ENCODE assay signal across 1 cellular context in genomic region chr3:25781758-25782594, GRCh38.
TF ChIP-seq lines count a peak whose summit lies in the region.

No MANE protein-coding gene starts in this region.

TF ChIP-seq in IMR-90, 13 proteins besides CTCF, POLR2A, EP300 and RAD21 (continued from another document):
- TF ChIP-seq ELK1 (IDR thresholded peaks at IDR 0.05; ENCODE audit: borderline replicate concordance, low read depth, low read length) (no peak), MAFK (IDR thresholded peaks at IDR 0.05; ENCODE audit: low read depth, low read length) (no peak), FOS (IDR thresholded peaks at IDR 0.05; ENCODE audit: low read depth, low read length) (no peak), MAZ (IDR thresholded peaks at IDR 0.05; ENCODE audit: borderline replicate concordance, low read depth, low read length) (no peak), CEBPB (IDR thresholded peaks at IDR 0.05; ENCODE audit: low read depth, low read length) (no peak), BHLHE40 (IDR thresholded peaks at IDR 0.05; ENCODE audit: low read depth, low read length) (no peak), MXI1 (IDR thresholded peaks at IDR 0.05; ENCODE audit: borderline replicate concordance, low read depth, low read length) (no peak), USF2 (IDR thresholded peaks at IDR 0.05; ENCODE audit: low read depth, low read length) (no peak)
TF ChIP-seq in IMR-90: peak in this region for 0.
